Comparison of ENCODE assay signal across 1 cellular context in the genomic region with DNA sequence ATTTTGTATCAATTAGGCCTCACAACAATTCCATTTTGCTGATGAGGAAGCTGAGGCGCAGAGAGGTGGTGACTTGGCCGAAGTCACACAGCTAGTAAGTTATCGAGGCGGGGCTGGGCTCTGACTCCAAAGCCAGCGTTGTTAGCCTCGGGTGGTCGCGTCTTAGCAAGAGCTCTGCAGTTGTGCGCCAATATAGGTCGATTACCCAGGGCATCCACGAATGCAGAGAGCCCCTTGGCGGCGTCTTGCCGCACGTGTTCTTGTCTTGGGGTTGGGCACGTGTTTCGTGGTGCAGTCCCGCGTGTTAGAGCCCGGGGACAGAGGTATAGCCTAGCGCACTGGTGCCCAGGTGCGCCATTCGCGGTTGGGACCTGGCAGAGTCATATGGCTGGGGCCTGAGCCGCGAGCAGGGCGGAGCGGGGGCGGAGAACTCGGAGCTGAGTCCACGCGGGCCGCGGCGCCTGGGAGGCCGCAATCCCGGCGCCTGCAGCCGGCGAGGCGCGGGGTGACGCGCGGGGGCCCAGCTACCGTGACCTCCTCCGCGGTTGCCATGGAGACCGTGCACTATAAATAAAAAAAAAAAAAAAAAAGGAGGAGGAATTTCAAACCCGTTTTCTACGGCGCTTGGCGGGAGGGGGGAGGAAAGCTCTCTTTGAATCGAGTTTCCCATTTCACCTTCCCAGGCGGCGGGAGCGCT.
TF ChIP-seq lines count a peak whose summit lies in the region.

No MANE protein-coding gene starts in this region.

TF ChIP-seq in K562, 482 proteins besides CTCF, POLR2A, EP300 and RAD21 (continued from another document):
- TF ChIP-seq EP400 (IDR thresholded peaks at IDR 0.05), result peak; percentile 69; the same call in 1 of the 2 replicates
- TF ChIP-seq, protein P1, sequence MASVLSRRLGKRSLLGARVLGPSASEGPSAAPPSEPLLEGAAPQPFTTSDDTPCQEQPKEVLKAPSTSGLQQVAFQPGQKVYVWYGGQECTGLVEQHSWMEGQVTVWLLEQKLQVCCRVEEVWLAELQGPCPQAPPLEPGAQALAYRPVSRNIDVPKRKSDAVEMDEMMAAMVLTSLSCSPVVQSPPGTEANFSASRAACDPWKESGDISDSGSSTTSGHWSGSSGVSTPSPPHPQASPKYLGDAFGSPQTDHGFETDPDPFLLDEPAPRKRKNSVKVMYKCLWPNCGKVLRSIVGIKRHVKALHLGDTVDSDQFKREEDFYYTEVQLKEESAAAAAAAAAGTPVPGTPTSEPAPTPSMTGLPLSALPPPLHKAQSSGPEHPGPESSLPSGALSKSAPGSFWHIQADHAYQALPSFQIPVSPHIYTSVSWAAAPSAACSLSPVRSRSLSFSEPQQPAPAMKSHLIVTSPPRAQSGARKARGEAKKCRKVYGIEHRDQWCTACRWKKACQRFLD (CRISPR knock-in tag; IDR thresholded peaks at IDR 0.05), result peak; percentile 51; the same call in 1 of the 2 replicates
- TF ChIP-seq CHD4 (IDR thresholded peaks at IDR 0.05; ENCODE audit: insufficient read depth, insufficient replicate concordance, low read depth, low read length, poor library complexity, severe bottlenecking), result no peak
- no peak for TF ChIP-seq ASH1L (IDR thresholded peaks at IDR 0.05; ENCODE audit: borderline replicate concordance, low read depth, partially characterized antibody)
- TF ChIP-seq ZNF384 (IDR thresholded peaks at IDR 0.05; ENCODE audit: low read depth, low read length), result peak; percentile 91
- TF ChIP-seq, protein P2, sequence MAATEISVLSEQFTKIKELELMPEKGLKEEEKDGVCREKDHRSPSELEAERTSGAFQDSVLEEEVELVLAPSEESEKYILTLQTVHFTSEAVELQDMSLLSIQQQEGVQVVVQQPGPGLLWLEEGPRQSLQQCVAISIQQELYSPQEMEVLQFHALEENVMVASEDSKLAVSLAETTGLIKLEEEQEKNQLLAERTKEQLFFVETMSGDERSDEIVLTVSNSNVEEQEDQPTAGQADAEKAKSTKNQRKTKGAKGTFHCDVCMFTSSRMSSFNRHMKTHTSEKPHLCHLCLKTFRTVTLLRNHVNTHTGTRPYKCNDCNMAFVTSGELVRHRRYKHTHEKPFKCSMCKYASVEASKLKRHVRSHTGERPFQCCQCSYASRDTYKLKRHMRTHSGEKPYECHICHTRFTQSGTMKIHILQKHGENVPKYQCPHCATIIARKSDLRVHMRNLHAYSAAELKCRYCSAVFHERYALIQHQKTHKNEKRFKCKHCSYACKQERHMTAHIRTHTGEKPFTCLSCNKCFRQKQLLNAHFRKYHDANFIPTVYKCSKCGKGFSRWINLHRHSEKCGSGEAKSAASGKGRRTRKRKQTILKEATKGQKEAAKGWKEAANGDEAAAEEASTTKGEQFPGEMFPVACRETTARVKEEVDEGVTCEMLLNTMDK (IDR thresholded peaks at IDR 0.05; ENCODE audit: borderline replicate concordance, insufficient read depth, low read depth, low read length, poor library complexity, severe bottlenecking), result peak; percentile 1
- no peak for TF ChIP-seq NR4A1 (CRISPR knock-in tag; IDR thresholded peaks at IDR 0.05)
- TF ChIP-seq NR4A1 (tag; IDR thresholded peaks at IDR 0.05), result peak; percentile 72; the same call in 1 of the 2 replicates
